Comparison of ENCODE assay signal across 15 cellular contexts in the genomic region with DNA sequence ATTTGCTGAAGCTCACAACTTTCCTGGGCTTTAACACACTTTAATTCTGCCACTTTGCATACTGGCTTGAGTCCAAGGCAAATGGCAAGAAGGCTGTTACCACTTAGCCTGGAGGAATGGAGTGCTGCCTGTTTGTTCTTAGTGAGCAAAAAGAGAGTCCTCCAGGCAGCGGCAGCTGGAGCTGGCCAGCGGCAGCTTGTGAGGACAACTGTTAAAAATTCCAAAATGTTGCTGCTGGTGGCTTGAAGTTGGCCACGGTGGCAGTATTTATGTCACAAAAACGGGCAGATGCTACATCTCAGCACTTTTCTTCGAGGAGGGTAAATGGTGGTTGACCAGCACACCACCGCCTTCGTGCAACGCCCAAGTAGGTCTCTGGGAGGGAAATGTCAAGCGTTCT. TPM values are rescaled to one million over a fixed set of nuclear protein-coding genes. Genes with fewer than 3 reads are reported as not detected.
DNase-seq lines count a peak whose midpoint lies in the region; ATAC-seq and TF ChIP-seq lines count a peak whose summit lies in the region.
"Had no signal": no experiment of that assay in that cellular context is flagged by ENCODE, and none has a peak within 500 bp of the region (broad histone marks: within the 10 kb centered on the region; RNA-seq: fewer than 3 reads in every experiment).

No MANE protein-coding gene starts in this region.

- CTCF ChIA-PET in HEK293 (lab: Yijun Ruan, JAX), result interaction anchor here (0.6 to 11.1 kb wide), 12 partner anchors 13 to 463 kb away, joined by 3 to 175 read pairs (median 4); no protein-coding TSS in a partner anchor

- POLR2A ChIA-PET in HEK293 (lab: Yijun Ruan, JAX), result no interaction called here
- POLR2A ChIA-PET in naive thymus-derived CD8-positive, alpha-beta T cell (lab: Charles Lee), result no interaction called here

- no peak overlapping the region for H3K27ac Mint-ChIP-seq in naive thymus-derived CD8-positive, alpha-beta T cell
- H3K27ac Mint-ChIP-seq: nephron; stimulated activated naive CD8-positive, alpha-beta T cell treated with anti-CD3 and anti-CD28 coated beads, Interleukin-15, Interleukin-2, amounts not matched to agents 100 ng/mL and 50 ng/mL, for 24 hours had no signal

- no peak overlapping the region for H3K4me3 Mint-ChIP-seq in naive thymus-derived CD8-positive, alpha-beta T cell
- H3K4me3 Mint-ChIP-seq: nephron; stimulated activated naive CD8-positive, alpha-beta T cell treated with anti-CD3 and anti-CD28 coated beads, Interleukin-15, Interleukin-2, amounts not matched to agents 100 ng/mL and 50 ng/mL, for 24 hours had no signal

- peak overlapping the region; percentile 81 for H3K27ac ChIP-seq in C4-2B
- H3K27ac ChIP-seq in HEK293 (ENCODE audit: extremely low read depth, low read depth, low read length), result no peak overlapping the region
- no peak overlapping the region for H3K27ac ChIP-seq in esophagus muscularis mucosa (replicated peaks in 1 of 4)
- H3K27ac ChIP-seq: BLaER1, brain microvascular endothelial cell, HL-60, right lobe of liver had no signal

- peaks cover 0 to 25% (median 23%) of the 10 kb centered on the region in 3 donors for H3K36me3 Mint-ChIP-seq in naive thymus-derived CD8-positive, alpha-beta T cell

- H3K27me3 ChIP-seq in esophagus muscularis mucosa, result no peaks in the 10 kb centered on the region
- H3K27me3 ChIP-seq: brain microvascular endothelial cell, right lobe of liver had no signal

- no peak for TF ChIP-seq EP300 in esophagus muscularis mucosa (IDR thresholded peaks at IDR 0.05)

- intact Hi-C loops in esophagus muscularis mucosa (cut with DNase I), result no loop called here
- intact Hi-C loops in posterior vena cava (cut with DNase I), result no loop called here

- peaks cover 2 to 18% (median 4%) of the 10 kb centered on the region in 4 donors for H3K4me1 Mint-ChIP-seq in naive thymus-derived CD8-positive, alpha-beta T cell

- H3K4me3 ChIP-seq in HEK293 (ENCODE audit: low read depth, low read length) (no peak overlapping the region), esophagus muscularis mucosa (no peak overlapping the region)
- H3K4me3 ChIP-seq: BLaER1, right lobe of liver had no signal

- TF ChIP-seq POLR2A in esophagus muscularis mucosa (IDR thresholded peaks at IDR 0.05; ENCODE audit: low read depth), result no peak

- H3K9me3 ChIP-seq in HEK293 (ENCODE audit: control insufficient read depth, insufficient read depth, low read depth, low read length) (no peaks in the 10 kb centered on the region), esophagus muscularis mucosa (no peaks in the 10 kb centered on the region)
- H3K9me3 ChIP-seq: BLaER1, right lobe of liver had no signal

- no peak for ATAC-seq in naive thymus-derived CD8-positive, alpha-beta T cell
- no peak for ATAC-seq in HG03025 (IDR thresholded peaks at IDR 0.05; ENCODE audit: low FRiP score, unreplicated experiment)
- ATAC-seq: left lobe of liver, right lobe of liver had no signal

- H3K4me1 ChIP-seq in HEK293 (ENCODE audit: control insufficient read depth, insufficient read depth, low read length) (no peaks in the 10 kb centered on the region), esophagus muscularis mucosa (peaks cover 4 to 7% (median 5%) of the 10 kb centered on the region in 4 donors)

- 98% methylated on average over 9 of the region's 9 CpGs for WGBS in esophagus muscularis mucosa

- DNase-seq in NCI-H82 treated with DMSO at 0.1 percent for 48 hours (lab: John Stamatoyannopoulos, UW; ENCODE audit: unreplicated experiment) (peak; percentile 6), esophagus muscularis mucosa (ENCODE audit: extremely low spot score) (peak; percentile 57), germinal center (ENCODE audit: low spot score) (no peak), posterior vena cava (ENCODE audit: low spot score) (no peak)
- DNase-seq in naive thymus-derived CD8-positive, alpha-beta T cell, result no peak

- H3K27me3 Mint-ChIP-seq in naive thymus-derived CD8-positive, alpha-beta T cell, result no peaks in the 10 kb centered on the region
- H3K27me3 Mint-ChIP-seq: stimulated activated naive CD8-positive, alpha-beta T cell treated with anti-CD3 and anti-CD28 coated beads, Interleukin-15, Interleukin-2, amounts not matched to agents 100 ng/mL and 50 ng/mL, for 24 hours had no signal

- TF ChIP-seq CTCF in C4-2B (conservative IDR thresholded peaks at IDR 0.05) (no peak), HEK293 (tag by site-specific recombination; IDR thresholded peaks at IDR 0.05) (no peak), esophagus muscularis mucosa (IDR thresholded peaks at IDR 0.05) (no peak)

- H3K9me3 Mint-ChIP-seq in naive thymus-derived CD8-positive, alpha-beta T cell, result no peaks in the 10 kb centered on the region
- H3K9me3 Mint-ChIP-seq: nephron; stimulated activated naive CD8-positive, alpha-beta T cell treated with anti-CD3 and anti-CD28 coated beads, Interleukin-15, Interleukin-2, amounts not matched to agents 100 ng/mL and 50 ng/mL, for 24 hours had no signal

- H3K36me3 ChIP-seq in HEK293 (ENCODE audit: control insufficient read depth in 2 of 2, insufficient read depth in 1 of 2, low read length in 2 of 2), result peaks cover 5 to 75% of the 10 kb centered on the region in 2 experiments; a peak in 2 of 3 replicates
- H3K36me3 ChIP-seq in esophagus muscularis mucosa, result peaks cover 0 to 48% (median 4%) of the 10 kb centered on the region in 4 donors
- H3K36me3 ChIP-seq: BLaER1, brain microvascular endothelial cell, right lobe of liver had no signal

TF ChIP-seq in HEK293, 187 proteins besides CTCF, POLR2A, EP300 and RAD21:
- TF ChIP-seq ZFHX2 (tag by site-specific recombination; conservative IDR thresholded peaks at IDR 0.05) (peak; percentile 31; the same call in 1 of the 2 replicates), ZNF133 (tag by site-specific recombination; IDR thresholded peaks at IDR 0.05) (no peak)
TF ChIP-seq in HEK293: peak in this region for 1.

RNA-seq across cellular contexts. Expression of gene STPG1, which starts 27.3 kb away (rescaled TPM):
- total RNA-seq in esophagus muscularis mucosa (1 to 10 TPM; 2.2 to 5.6 (median 4.1) TPM), posterior vena cava (1 to 10 TPM; 2.1 to 2.9 TPM)
- total RNA-seq in naive thymus-derived CD8-positive, alpha-beta T cell, result 1 to 10 TPM; 5.5 to 5.9 TPM
- polyA plus RNA-seq in naive thymus-derived CD8-positive, alpha-beta T cell, result 1 to 10 TPM; 4.1 to 6.8 (median 6.1) TPM

RNA-seq across cellular contexts. Expression of gene NIPAL3, which starts 29.4 kb away (rescaled TPM):
- total RNA-seq in esophagus muscularis mucosa (10 to 100 TPM; 18.3 to 31.1 (median 26.6) TPM), posterior vena cava (1 to 10 TPM; 7.5 to 8.7 TPM)
- total RNA-seq in naive thymus-derived CD8-positive, alpha-beta T cell, result 10 to 100 TPM; 58.3 to 59.3 TPM
- polyA plus RNA-seq in naive thymus-derived CD8-positive, alpha-beta T cell, result 10 to 100 TPM; 57.5 to 90.4 (median 89.5) TPM

Comparison
In these comparisons a context has a peak if more than half of its experiments do, and no peak if none do; other contexts are left out.
1. DNase-seq: peak in NCI-H82 treated with DMSO at 0.1 percent for 48 hours (single experiment) and esophagus muscularis mucosa (single experiment); none in naive thymus-derived CD8-positive, alpha-beta T cell (0 of 10), germinal center (single experiment) and posterior vena cava (single experiment).